In the genomic region with DNA sequence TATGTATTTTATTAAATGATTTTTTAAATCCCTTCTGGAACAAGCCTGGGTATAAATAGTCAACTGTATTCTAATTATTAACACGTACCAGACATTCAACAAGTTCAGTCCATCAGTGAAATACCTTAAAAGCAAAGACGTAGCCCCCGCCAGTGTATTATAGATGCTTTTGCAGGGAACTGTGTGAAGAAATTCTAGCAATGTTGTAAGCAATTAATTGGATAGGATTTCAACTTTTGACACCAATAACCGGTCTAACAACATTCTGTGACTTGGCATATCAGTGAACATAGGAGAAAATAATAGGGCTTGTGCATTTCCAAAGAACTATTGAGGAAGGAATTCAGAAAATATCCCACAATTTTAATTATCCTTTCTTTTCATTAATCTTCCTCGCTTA, we compare ENCODE assay signal across 24 cellular contexts.
A peak's percentile ranks its signal among the peaks of the same experiment; 100 is the strongest.
DNase-seq lines count a peak whose midpoint lies in the region; TF ChIP-seq lines count a peak whose summit lies in the region.
"Had no signal": no experiment of that assay in that cellular context is flagged by ENCODE, and none has a peak within 500 bp of the region (broad histone marks: within the 10 kb centered on the region; RNA-seq: fewer than 3 reads in every experiment).

No MANE protein-coding gene starts in this region.

- H3K9me3 Mint-ChIP-seq in mesothelial cell of epicardium, result peaks cover 11% of the 10 kb centered on the region
- peaks cover 8% of the 10 kb centered on the region for H3K9me3 Mint-ChIP-seq in progenitor cell of endocrine pancreas (ENCODE audit: low read depth)
- H3K9me3 Mint-ChIP-seq: activated CD4-positive, alpha-beta memory T cell treated with anti-CD3 and anti-CD28 coated beads for 36 hours; CD8-positive, alpha-beta T cell; memory B cell had no signal

- H3K27me3 Mint-ChIP-seq in mesothelial cell of epicardium (ENCODE audit: low read depth) (no peaks in the 10 kb centered on the region), progenitor cell of endocrine pancreas (no peaks in the 10 kb centered on the region)
- H3K27me3 Mint-ChIP-seq: activated CD4-positive, alpha-beta memory T cell treated with anti-CD3 and anti-CD28 coated beads for 36 hours; memory B cell; naive thymus-derived CD8-positive, alpha-beta T cell had no signal

- peak overlapping the region; percentile 91 for H3K27ac ChIP-seq in ACC112 (ENCODE audit: low read depth, low read length)
- peak overlapping the region; percentile 92 for H3K27ac ChIP-seq in mammary epithelial cell (ENCODE audit: insufficient read depth, low read depth, low read length)
- no peak overlapping the region for H3K27ac ChIP-seq in ovary
- H3K27ac ChIP-seq in suprapubic skin, result no peak overlapping the region
- H3K27ac ChIP-seq: uterus had no signal

- no TSS peak for BruUV-seq in mammary epithelial cell (replicated peaks; lab: Mats Ljungman, UMichigan)

- H4K20me1 ChIP-seq in mammary epithelial cell (ENCODE audit: insufficient read depth, low read length), result no peaks in the 10 kb centered on the region

- H3K27me3 ChIP-seq in ACC112 (ENCODE audit: insufficient read depth, low read length) (no peaks in the 10 kb centered on the region), mammary epithelial cell (ENCODE audit: insufficient read depth, low read length) (no peaks in the 10 kb centered on the region), ovary (no peaks in the 10 kb centered on the region), suprapubic skin (no peaks in the 10 kb centered on the region)
- H3K27me3 ChIP-seq: uterus had no signal

- TF ChIP-seq CTCF in LNCaP clone FGC (IDR thresholded peaks at IDR 0.05; ENCODE audit: control insufficient read depth, extremely low read depth, insufficient read depth) (no peak), mammary epithelial cell (conservative IDR thresholded peaks at IDR 0.05 in 1 of 2, IDR thresholded peaks at IDR 0.05 in 1 of 2; ENCODE audit: extremely low read depth in 1 of 2, insufficient read depth in 1 of 2, low read depth in 1 of 2, low read length in 2 of 2) (no peak), mesothelial cell of epicardium (IDR thresholded peaks at IDR 0.05; ENCODE audit: unreplicated experiment) (no peak), ovary (IDR thresholded peaks at IDR 0.05) (no peak), progenitor cell of endocrine pancreas (IDR thresholded peaks at IDR 0.05; ENCODE audit: unreplicated experiment) (no peak), suprapubic skin (IDR thresholded peaks at IDR 0.05) (no peak)

- CTCF ChIA-PET in mammary epithelial cell (lab: Charles Lee; ENCODE audit: low non-redundant PET), result no interaction called here

- peaks cover 35% of the 10 kb centered on the region for H3K4me1 ChIP-seq in ACC112 (ENCODE audit: control insufficient read depth, insufficient read depth, low read length, unreplicated experiment)
- peaks cover 27% of the 10 kb centered on the region for H3K4me1 ChIP-seq in mammary epithelial cell (ENCODE audit: insufficient read depth, low read length)
- no peaks in the 10 kb centered on the region for H3K4me1 ChIP-seq in ovary (ENCODE audit: insufficient read depth)
- peaks cover 12% of the 10 kb centered on the region for H3K4me1 ChIP-seq in suprapubic skin
- H3K4me1 ChIP-seq: uterus had no signal

- dilution Hi-C loops in mammary epithelial cell (cut with HindIII; ENCODE audit: low sequenced_read_pairs), result no loop called here

- intact Hi-C loops in mammary epithelial cell (cut with micrococcal nuclease), result loop anchor here (1.0 kb wide), 3 partner anchors 28 to 67 kb away; a partner anchor contains a TSS
- intact Hi-C loops in ovary (cut with DNase I), result no loop called here

- H3K4me3 Mint-ChIP-seq in mesothelial cell of epicardium (no peak overlapping the region), progenitor cell of endocrine pancreas (ENCODE audit: low read depth) (no peak overlapping the region)
- H3K4me3 Mint-ChIP-seq: activated CD4-positive, alpha-beta memory T cell treated with anti-CD3 and anti-CD28 coated beads for 36 hours; CD8-positive, alpha-beta T cell; endodermal cell; memory B cell; naive thymus-derived CD8-positive, alpha-beta T cell; WTC11 had no signal

- H3K4me2 ChIP-seq in mammary epithelial cell (ENCODE audit: insufficient read depth, low read depth, low read length), result peak overlapping the region; percentile 80

- H3K9me3 ChIP-seq in mammary epithelial cell (replicated peaks; ENCODE audit: insufficient read depth, low read length) (no peaks in the 10 kb centered on the region), ovary (no peaks in the 10 kb centered on the region), suprapubic skin (no peaks in the 10 kb centered on the region)
- H3K9me3 ChIP-seq: uterus had no signal

- H3K4me1 Mint-ChIP-seq in mesothelial cell of epicardium (peaks cover 19% of the 10 kb centered on the region), progenitor cell of endocrine pancreas (ENCODE audit: low read depth) (peaks cover 14% of the 10 kb centered on the region)
- H3K4me1 Mint-ChIP-seq: endodermal cell had no signal

- peak overlapping the region; percentile 59 for H3K9ac ChIP-seq in mammary epithelial cell (ENCODE audit: insufficient read depth, low read length)

- H3K79me2 ChIP-seq in ACC112 (ENCODE audit: control insufficient read depth, insufficient read depth, low read length, unreplicated experiment), result no peaks in the 10 kb centered on the region
- no peaks in the 10 kb centered on the region for H3K79me2 ChIP-seq in mammary epithelial cell (ENCODE audit: insufficient read depth, low read length)

- H3K36me3 Mint-ChIP-seq in mesothelial cell of epicardium (peaks cover 4% of the 10 kb centered on the region), progenitor cell of endocrine pancreas (ENCODE audit: insufficient read depth) (peaks cover 4% of the 10 kb centered on the region)
- H3K36me3 Mint-ChIP-seq: CD8-positive, alpha-beta T cell; memory B cell; naive thymus-derived CD8-positive, alpha-beta T cell had no signal

- TF ChIP-seq POLR2A in ovary (IDR thresholded peaks at IDR 0.05) (no peak), suprapubic skin (IDR thresholded peaks at IDR 0.05) (no peak)

- no peaks in the 10 kb centered on the region for H3K36me3 ChIP-seq in ACC112 (ENCODE audit: insufficient read depth, low read length)
- no peaks in the 10 kb centered on the region for H3K36me3 ChIP-seq in mammary epithelial cell (ENCODE audit: insufficient read depth, low read length)
- no peaks in the 10 kb centered on the region for H3K36me3 ChIP-seq in ovary
- no peaks in the 10 kb centered on the region for H3K36me3 ChIP-seq in suprapubic skin
- H3K36me3 ChIP-seq: uterus had no signal

- H3K4me3 ChIP-seq in ACC112 (ENCODE audit: low read depth, low read length) (no peak overlapping the region), LNCaP clone FGC (ENCODE audit: low read depth, low read length) (no peak overlapping the region), mammary epithelial cell (replicated peaks in 1 of 3; ENCODE audit: insufficient read depth in 1 of 3, low read depth in 2 of 3, low read length in 3 of 3) (peak overlapping the region in 2 of 3 experiments; percentile 12 to 23), ovary (no peak overlapping the region), suprapubic skin (no peak overlapping the region)
- H3K4me3 ChIP-seq: uterus had no signal

- DNase-seq in LNCaP clone FGC (ENCODE audit: low read depth) (peak; percentile 37), mammary epithelial cell (peak; percentile 67), mesothelial cell of epicardium (ENCODE audit: low spot score in 2 of 2, unreplicated experiment in 2 of 2) (no peak), D341Med (ENCODE audit: low spot score) (no peak), ovary (no peak), progenitor cell of endocrine pancreas (ENCODE audit: low spot score, unreplicated experiment) (no peak), suprapubic skin (ENCODE audit: low spot score in 2 of 2) (no peak)
- DNase-seq: activated CD4-positive, alpha-beta memory T cell treated with anti-CD3 and anti-CD28 coated beads for 36 hours; activated naive CD4-positive, alpha-beta T cell treated with Interleukin-2 at 50 U/mL for 16 hours; activated T-cell treated with anti-CD3 and anti-CD28 coated beads, Interleukin-2, amount 50 U/mL, for 1 hour; aorta; CD8-positive, alpha-beta T cell; endodermal cell; hippocampal formation; kidney; naive thymus-derived CD8-positive, alpha-beta T cell; NCI-H1105; NCI-H2107; NCI-H524 treated with DMSO at 0.1 percent for 48 hours; SIG-M5; uterus had no signal

- H3K27ac Mint-ChIP-seq in mesothelial cell of epicardium (peak overlapping the region; percentile 73), progenitor cell of endocrine pancreas (no peak overlapping the region)
- H3K27ac Mint-ChIP-seq: activated CD4-positive, alpha-beta memory T cell treated with anti-CD3 and anti-CD28 coated beads for 36 hours; CD8-positive, alpha-beta T cell; endodermal cell; memory B cell; WTC11 had no signal

- no peak overlapping the region for H2AFZ ChIP-seq in ACC112 (ENCODE audit: low read length, unreplicated experiment)
- no peak overlapping the region for H2AFZ ChIP-seq in mammary epithelial cell (ENCODE audit: low read depth, low read length)

- WGBS in mammary epithelial cell (ENCODE audit: low coverage, missing lambda C conversion rate), result 3% methylated on average over 5 of the region's 5 CpGs
- WGBS in ovary, 3 donors, result 91 to 94% (median 93%) methylated on average over 5 of the region's 5 CpGs
- 41% methylated on average over 5 of the region's 5 CpGs for WGBS in suprapubic skin

- TF ChIP-seq EP300 in ovary (IDR thresholded peaks at IDR 0.05) (no peak), suprapubic skin (IDR thresholded peaks at IDR 0.05) (no peak)

- in situ Hi-C loops in mammary epithelial cell (cut with MboI; ENCODE audit: low sequenced_read_pairs in 2 of 2), result no loop called here

Comparison
In these comparisons a context has a peak if more than half of its experiments do, and no peak if none do; other contexts are left out.
1. H3K27ac ChIP-seq: peak in ACC112 (single experiment) and mammary epithelial cell (single experiment); none in ovary (0 of 2) and suprapubic skin (single experiment).
2. H3K4me3 ChIP-seq: peak in mammary epithelial cell (2 of 3); none in ACC112 (single experiment), LNCaP clone FGC (single experiment), ovary (single experiment) and suprapubic skin (single experiment).
3. DNase-seq: peak in LNCaP clone FGC (single experiment) and mammary epithelial cell (single experiment); none in mesothelial cell of epicardium (0 of 2), D341Med (single experiment), ovary (0 of 5), progenitor cell of endocrine pancreas (single experiment) and suprapubic skin (0 of 2).